In genomic region chr12:67651380-67651695, GRCh38 we compare ENCODE assay signal across 8 cellular contexts. TPM values are rescaled to one million over a fixed set of nuclear protein-coding genes. Genes with fewer than 3 reads are reported as not detected.
DNase-seq lines count a peak whose midpoint lies in the region; ATAC-seq, FAIRE-seq and TF ChIP-seq lines count a peak whose summit lies in the region.

No MANE protein-coding gene starts in this region.

- TF ChIP-seq POLR2A in tibial nerve (IDR thresholded peaks at IDR 0.05) = no peak

- intact Hi-C loops in CD14-positive monocyte (cut with micrococcal nuclease) (no loop called here), ascending aorta (cut with DNase I) (loop anchor here (5.0 kb wide), 1 partner anchor 294 kb away; no protein-coding TSS in a partner anchor)

- TF ChIP-seq CTCF in CD14-positive monocyte (IDR thresholded peaks at IDR 0.05) = no peak
- TF ChIP-seq CTCF in ascending aorta (IDR thresholded peaks at IDR 0.05) = peak; percentile 6 to 44 (median 21)
- TF ChIP-seq CTCF in keratinocyte (optimal IDR thresholded peaks at IDR 0.05 in 1 of 3, IDR thresholded peaks at IDR 0.05 in 1 of 3, conservative IDR thresholded peaks at IDR 0.05 in 1 of 3; ENCODE audit: extremely low read depth in 1 of 3, insufficient read depth in 2 of 3, low read length in 3 of 3) = peak in 2 of 3 experiments; percentile 18 to 50
- peak in 4 of 5 experiments; percentile 7 to 35 (median 12) for TF ChIP-seq CTCF in tibial nerve (IDR thresholded peaks at IDR 0.05)

- no peak overlapping the region for H2AFZ ChIP-seq in keratinocyte (ENCODE audit: control insufficient read depth, low read length)

- no peak for DNase-seq in CD14-positive monocyte (ENCODE audit: low spot score)
- peak; percentile 23 for DNase-seq in NCI-H446 treated with DMSO at 0.1 percent for 48 hours (lab: John Stamatoyannopoulos, UW)
- DNase-seq in ascending aorta (ENCODE audit: low spot score in 2 of 2) = no peak
- DNase-seq in keratinocyte (ENCODE audit: low read depth, low spot score) = no peak
- DNase-seq in tibial nerve (ENCODE audit: low spot score in 2 of 2) = no peak
- no peak for DNase-seq in ureter (ENCODE audit: low spot score)

- peaks cover 69% of the 10 kb centered on the region for H3K79me2 ChIP-seq in keratinocyte (ENCODE audit: control insufficient read depth, insufficient read depth, low read length)

- peaks cover 13 to 20% of the 10 kb centered on the region in 2 donors for H3K36me3 Mint-ChIP-seq in CD14-positive monocyte

- no peak overlapping the region for H3K9ac ChIP-seq in keratinocyte (ENCODE audit: control insufficient read depth, extremely low read depth, insufficient read depth, low read length)

- no peaks in the 10 kb centered on the region for H3K27me3 ChIP-seq in ascending aorta
- no peaks in the 10 kb centered on the region for H3K27me3 ChIP-seq in keratinocyte (ENCODE audit: control insufficient read depth, extremely low read depth, insufficient read depth, low read length)
- no peaks in the 10 kb centered on the region for H3K27me3 ChIP-seq in tibial nerve

- dilution Hi-C loops in keratinocyte (cut with MboI; ENCODE audit: extremely low pct_ligation_motif_present, low sequenced_read_pairs) = no loop called here

- no peaks in the 10 kb centered on the region for H3K9me3 ChIP-seq in ascending aorta
- H3K9me3 ChIP-seq in keratinocyte (ENCODE audit: control insufficient read depth, low read depth, low read length) = no peaks in the 10 kb centered on the region
- H3K9me3 ChIP-seq in tibial nerve = no peaks in the 10 kb centered on the region

- H3K27ac ChIP-seq in ascending aorta (no peak overlapping the region), keratinocyte (ENCODE audit: control insufficient read depth, insufficient read depth, low read length) (no peak overlapping the region), tibial nerve (peak overlapping the region in 1 of 4 donors; percentile 94)

- H4K20me1 ChIP-seq in keratinocyte (ENCODE audit: control insufficient read depth, extremely low read depth, insufficient read depth, low read length) = no peaks in the 10 kb centered on the region

- H3K36me3 ChIP-seq in ascending aorta (no peaks in the 10 kb centered on the region), keratinocyte (ENCODE audit: control insufficient read depth in 2 of 2, extremely low read depth in 1 of 2, insufficient read depth in 2 of 2, low read length in 2 of 2) (peaks cover 0 to 12% of the 10 kb centered on the region in 2 experiments), tibial nerve (peaks cover 0 to under 1% (median 0%) of the 10 kb centered on the region in 3 donors)

- peak; percentile 34 for FAIRE-seq in keratinocyte (lab: Jason Lieb, UNC)

- peaks cover 3% of the 10 kb centered on the region for H3K9me1 ChIP-seq in keratinocyte (ENCODE audit: control insufficient read depth, extremely low read depth, insufficient read depth, low read length)

- peaks cover 0 to 12% of the 10 kb centered on the region in 2 donors for H3K4me1 ChIP-seq in ascending aorta
- H3K4me1 ChIP-seq in keratinocyte (ENCODE audit: control insufficient read depth, extremely low read depth, insufficient read depth, low read length) = peaks cover 38% of the 10 kb centered on the region
- peaks cover 0 to 66% (median 17%) of the 10 kb centered on the region in 4 donors for H3K4me1 ChIP-seq in tibial nerve

- peak overlapping the region; percentile 99 for H3K4me2 ChIP-seq in keratinocyte (ENCODE audit: control insufficient read depth, extremely low read depth, insufficient read depth, low read depth, low read length)

- peak; percentile 21 for ATAC-seq in GM18907 (IDR thresholded peaks at IDR 0.05; ENCODE audit: unreplicated experiment)
- no peak for ATAC-seq in GM21526 (IDR thresholded peaks at IDR 0.05; ENCODE audit: low FRiP score, unreplicated experiment)

- TF ChIP-seq EP300 in tibial nerve (IDR thresholded peaks at IDR 0.05) = no peak

- H3K4me3 ChIP-seq in ascending aorta = peak overlapping the region; percentile 99 to 100
- H3K4me3 ChIP-seq in keratinocyte (ENCODE audit: control insufficient read depth in 2 of 3, extremely low read depth in 1 of 3, insufficient read depth in 2 of 3, low read depth in 1 of 3, low read length in 3 of 3) = peak overlapping the region in 2 of 3 experiments; percentile 9 to 76
- H3K4me3 ChIP-seq in tibial nerve = no peak overlapping the region

- H3K9me3 Mint-ChIP-seq in CD14-positive monocyte = peaks cover 0 to 2% (median 0%) of the 10 kb centered on the region in 7 donors

- 24 to 27% methylated on average over 5 of the region's 5 CpGs for WGBS in tibial nerve, 2 donors

- H3K4me1 Mint-ChIP-seq in CD14-positive monocyte = peaks cover 30% of the 10 kb centered on the region

- H3K27me3 Mint-ChIP-seq in CD14-positive monocyte (ENCODE audit: low read depth in 3 of 3) = peaks cover 8 to 15% (median 12%) of the 10 kb centered on the region in 3 donors

- H3K27ac Mint-ChIP-seq in CD14-positive monocyte = peak overlapping the region in 1 of 7 donors; percentile 76

- peak overlapping the region; percentile 92 to 99 for H3K4me3 Mint-ChIP-seq in CD14-positive monocyte

RNA-seq across cellular contexts. Expression of gene DYRK2, which starts 2.8 kb away (rescaled TPM):
- polyA plus RNA-seq in CD14-positive monocyte (1 to 10 TPM; 7.5 to 9.7 TPM), keratinocyte (22.1 to 22.7 TPM (median 22.1 TPM) in 3 replicates)
- total RNA-seq in ascending aorta (40.1 TPM), tibial nerve (10 to 100 TPM in 3 of 4 donors, 1 to 10 TPM in 1; 9.6 to 21.6 (median 19.2) TPM), ureter (40.7 TPM)
- polyA plus RNA-seq in keratinocyte (2011; ENCODE audit: low read depth) = 8.7 TPM
- polyA plus RNA-seq in keratinocyte (2011; cell fraction: cytosol; rRNA removed) = 11.9 and 14.9 TPM in 2 replicates
- polyA plus RNA-seq in keratinocyte (2011; cell fraction: nucleus; rRNA removed) = 24.2 and 25.2 TPM in 2 replicates
- 8.5 and 18.2 TPM in 2 replicates for polyA plus RNA-seq in keratinocyte (2012; ENCODE audit: low replicate concordance)
- 37.4 to 53.0 TPM (median 43.3 TPM) in 3 replicates for polyA minus RNA-seq in keratinocyte
- 15.2 TPM for polyA minus RNA-seq in keratinocyte (2011; cell fraction: cytosol; rRNA and poly(A)+ RNA removed)
- polyA minus RNA-seq in keratinocyte (2011; cell fraction: nucleus; rRNA and poly(A)+ RNA removed) = 19.2 and 30.8 TPM in 2 replicates

Comparison
In these comparisons a context has a peak if more than half of its experiments do, and no peak if none do; other contexts are left out.
1. H3K4me3 ChIP-seq: peak in ascending aorta (2 of 2) and keratinocyte (2 of 3); none in tibial nerve (0 of 4).